ENCODE assay signal across 8 cellular contexts in the genomic region with DNA sequence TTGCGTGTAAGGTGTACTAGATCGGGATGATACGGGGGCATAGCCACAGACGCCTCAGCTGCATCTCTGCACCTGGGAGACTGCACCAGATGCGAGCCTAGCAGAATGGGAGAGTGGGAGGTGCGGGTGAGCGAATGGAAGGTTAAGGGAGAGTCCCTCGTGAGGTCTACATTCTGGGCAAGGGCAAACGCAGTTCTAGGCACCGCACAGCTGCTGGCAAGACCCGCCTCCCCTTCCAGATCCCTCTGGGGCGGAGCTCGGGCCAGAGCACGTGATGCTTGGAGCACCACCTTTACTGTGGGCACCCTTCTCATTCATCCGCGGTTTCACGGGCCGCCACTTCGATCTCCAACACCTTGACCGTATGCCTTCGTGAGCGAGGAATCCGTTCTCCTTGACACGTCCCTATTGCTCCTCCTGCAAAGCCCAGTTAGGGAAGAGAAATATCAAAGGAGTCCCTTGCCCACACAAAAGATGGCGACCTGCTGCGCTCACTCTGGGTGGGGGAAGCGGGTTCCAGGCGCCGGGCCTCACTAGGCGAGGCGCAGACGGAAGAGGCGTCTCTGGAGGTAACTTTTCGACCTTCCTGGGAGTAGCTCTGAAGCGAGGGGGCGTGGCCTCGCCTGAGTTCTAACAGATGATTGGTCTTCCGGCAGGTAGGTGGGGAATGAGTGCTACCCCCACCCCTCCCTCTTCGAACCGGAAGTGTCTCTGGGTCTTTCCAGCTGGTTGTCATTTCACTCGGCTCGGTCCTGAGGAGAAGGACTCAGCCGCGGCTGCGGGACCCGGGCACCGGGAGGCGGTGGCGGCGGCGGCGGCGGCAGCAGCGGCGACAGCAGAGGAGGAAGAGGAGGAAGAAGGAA. TPM values are rescaled to one million over a fixed set of nuclear protein-coding genes. Genes with fewer than 3 reads are reported as not detected.
A peak's percentile ranks its signal among the peaks of the same experiment; 100 is the strongest.
DNase-seq lines count a peak whose midpoint lies in the region; ATAC-seq and TF ChIP-seq lines count a peak whose summit lies in the region.

A gene (plus strand): TSS at position 740 of the 863 bp plus-strand sequence. CDS start 1,385 bp downstream, outside the sequence.

- H3K9me3 Mint-ChIP-seq in HFFc6, result peaks cover 7% of the 10 kb centered on the region
- peaks cover 14% of the 10 kb centered on the region for H3K9me3 Mint-ChIP-seq in activated naive CD4-positive, alpha-beta T cell treated with anti-CD3 and anti-CD28 coated beads, Interleukin-2, amount 10 ng/mL, durations not matched to agents 7 days and 5 days

- CTCF ChIA-PET in activated naive CD4-positive, alpha-beta T cell treated with anti-CD3 and anti-CD28 coated beads, Interleukin-2, amount 10 ng/mL, durations not matched to agents 7 days and 5 days (lab: Charles Lee), result interaction anchor here (1.0 to 1.4 kb wide), 3 partner anchors 38 to 424 kb away, joined by 3 read pairs; a partner anchor contains a TSS

- no peaks in the 10 kb centered on the region for H3K36me3 ChIP-seq in SK-N-MC (ENCODE audit: insufficient read depth, low read length)
- no peaks in the 10 kb centered on the region for H3K36me3 ChIP-seq in gastroesophageal sphincter
- peaks cover 3% of the 10 kb centered on the region for H3K36me3 ChIP-seq in neutrophil

- TF ChIP-seq CTCF in HFFc6 (IDR thresholded peaks at IDR 0.05) (no peak), NB4 (IDR thresholded peaks at IDR 0.05; ENCODE audit: low read depth, low read length) (no peak), gastroesophageal sphincter (IDR thresholded peaks at IDR 0.05) (peak in 1 of 4 experiments; percentile 6), neutrophil (IDR thresholded peaks at IDR 0.05) (peak; percentile 33)

- no peaks in the 10 kb centered on the region for H3K27me3 ChIP-seq in gastroesophageal sphincter
- H3K27me3 ChIP-seq in neutrophil, result no peaks in the 10 kb centered on the region

- H3K4me3 ChIP-seq in NB4 (ENCODE audit: low read depth, low read length) (peak within 1 kb of the TSS; percentile 77), SK-N-MC (peak within 1 kb of the TSS; percentile 94), gastroesophageal sphincter (peak within 1 kb of the TSS; percentile 78 to 94), neutrophil (ENCODE audit: low read depth in 1 of 2, low read length in 1 of 2) (peak within 1 kb of the TSS; percentile 77 to 87)

- H3K9ac ChIP-seq in SK-N-MC (ENCODE audit: insufficient read length), result peak within 1 kb of the TSS; percentile 98

- TF ChIP-seq EP300 in gastroesophageal sphincter (IDR thresholded peaks at IDR 0.05), result no peak

- ATAC-seq in gastroesophageal sphincter, result peak; percentile 99

- peak; percentile 96 for DNase-seq in GM04503 (ENCODE audit: low read depth)
- DNase-seq in HFFc6, result peak; percentile 99
- peak; percentile 99 for DNase-seq in NB4 (ENCODE audit: low read depth)
- peak; percentile 96 for DNase-seq in SK-N-MC (ENCODE audit: low read depth, low spot score)
- DNase-seq in activated naive CD4-positive, alpha-beta T cell treated with anti-CD3 and anti-CD28 coated beads, Interleukin-2, amount 10 ng/mL, durations not matched to agents 7 days and 5 days, result peak; percentile 98
- peak; percentile 84 to 100 (median 98) for DNase-seq in substantia nigra (lab: John Stamatoyannopoulos, UW)

- TF ChIP-seq POLR2A in NB4 (IDR thresholded peaks at IDR 0.05; ENCODE audit: extremely low read depth, insufficient read length) (peak; percentile 48), gastroesophageal sphincter (IDR thresholded peaks at IDR 0.05) (peak; percentile 97)

- H3K9me3 ChIP-seq in SK-N-MC (ENCODE audit: low read depth, low read length) (no peaks in the 10 kb centered on the region), gastroesophageal sphincter (no peaks in the 10 kb centered on the region), neutrophil (no peaks in the 10 kb centered on the region)

- H3K4me1 Mint-ChIP-seq in HFFc6 (ENCODE audit: low read depth), result peaks cover 62% of the 10 kb centered on the region
- peaks cover 81% of the 10 kb centered on the region for H3K4me1 Mint-ChIP-seq in activated naive CD4-positive, alpha-beta T cell treated with anti-CD3 and anti-CD28 coated beads, Interleukin-2, amount 10 ng/mL, durations not matched to agents 7 days and 5 days

- 10 to 16% methylated on average over 5 to 10 of the region's 55 CpGs for WGBS in gastroesophageal sphincter (ENCODE audit: low coverage in 1 of 2), 2 donors

- H3K27ac Mint-ChIP-seq in HFFc6, result peak within 1 kb of the TSS; percentile 99
- H3K27ac Mint-ChIP-seq in activated naive CD4-positive, alpha-beta T cell treated with anti-CD3 and anti-CD28 coated beads, Interleukin-2, amount 10 ng/mL, durations not matched to agents 7 days and 5 days, result peak within 1 kb of the TSS; percentile 96

- H3K4me1 ChIP-seq in gastroesophageal sphincter (peaks cover 0 to 38% (median 0%) of the 10 kb centered on the region in 3 donors), neutrophil (ENCODE audit: control insufficient read depth in 1 of 2, insufficient read depth in 1 of 2, low read depth in 1 of 2, low read length in 1 of 2) (peaks cover 79 to 81% of the 10 kb centered on the region in 2 experiments)

- H3K36me3 Mint-ChIP-seq in HFFc6 (ENCODE audit: low read depth), result peaks cover 11% of the 10 kb centered on the region
- peaks cover 26% of the 10 kb centered on the region for H3K36me3 Mint-ChIP-seq in activated naive CD4-positive, alpha-beta T cell treated with anti-CD3 and anti-CD28 coated beads, Interleukin-2, amount 10 ng/mL, durations not matched to agents 7 days and 5 days

- H3K27me3 Mint-ChIP-seq in HFFc6 (ENCODE audit: insufficient read depth), result no peaks in the 10 kb centered on the region
- H3K27me3 Mint-ChIP-seq in activated naive CD4-positive, alpha-beta T cell treated with anti-CD3 and anti-CD28 coated beads, Interleukin-2, amount 10 ng/mL, durations not matched to agents 7 days and 5 days, result peaks cover 3% of the 10 kb centered on the region

- peak within 1 kb of the TSS; percentile 96 for H3K27ac ChIP-seq in SK-N-MC
- H3K27ac ChIP-seq in gastroesophageal sphincter, result peak within 1 kb of the TSS; percentile 85 to 91 (median 88)
- peak within 1 kb of the TSS; percentile 94 for H3K27ac ChIP-seq in neutrophil
- peak within 1 kb of the TSS; percentile 98 for H3K27ac ChIP-seq in substantia nigra (ENCODE audit: low read depth, low read length, poor library complexity, severe bottlenecking)

- H3K4me3 Mint-ChIP-seq in HFFc6, result peak within 1 kb of the TSS; percentile 90
- peak within 1 kb of the TSS; percentile 97 for H3K4me3 Mint-ChIP-seq in activated naive CD4-positive, alpha-beta T cell treated with anti-CD3 and anti-CD28 coated beads, Interleukin-2, amount 10 ng/mL, durations not matched to agents 7 days and 5 days

RNA-seq across cellular contexts. Expression of the gene that starts here (rescaled TPM):
- total RNA-seq in HFFc6 (2021; fragmentation: NEBNext Ultra II Directional; extraction: Animal tissue kit (Norgen Biotek cat#: 25700)), result 10 to 100 TPM; 19.5 to 25.9 (median 22.3) TPM
- total RNA-seq in gastroesophageal sphincter, result 10 to 100 TPM; 43.3 to 60.6 (median 52.4) TPM

Comparison
In these comparisons a context has a peak if more than half of its experiments do, and no peak if none do; other contexts are left out.
1. Peak in every context shown above with its lines: DNase-seq, ATAC-seq, H3K4me3 ChIP-seq and H3K27ac ChIP-seq.